1 cellular context compared by ENCODE assay signal in the genomic region with DNA sequence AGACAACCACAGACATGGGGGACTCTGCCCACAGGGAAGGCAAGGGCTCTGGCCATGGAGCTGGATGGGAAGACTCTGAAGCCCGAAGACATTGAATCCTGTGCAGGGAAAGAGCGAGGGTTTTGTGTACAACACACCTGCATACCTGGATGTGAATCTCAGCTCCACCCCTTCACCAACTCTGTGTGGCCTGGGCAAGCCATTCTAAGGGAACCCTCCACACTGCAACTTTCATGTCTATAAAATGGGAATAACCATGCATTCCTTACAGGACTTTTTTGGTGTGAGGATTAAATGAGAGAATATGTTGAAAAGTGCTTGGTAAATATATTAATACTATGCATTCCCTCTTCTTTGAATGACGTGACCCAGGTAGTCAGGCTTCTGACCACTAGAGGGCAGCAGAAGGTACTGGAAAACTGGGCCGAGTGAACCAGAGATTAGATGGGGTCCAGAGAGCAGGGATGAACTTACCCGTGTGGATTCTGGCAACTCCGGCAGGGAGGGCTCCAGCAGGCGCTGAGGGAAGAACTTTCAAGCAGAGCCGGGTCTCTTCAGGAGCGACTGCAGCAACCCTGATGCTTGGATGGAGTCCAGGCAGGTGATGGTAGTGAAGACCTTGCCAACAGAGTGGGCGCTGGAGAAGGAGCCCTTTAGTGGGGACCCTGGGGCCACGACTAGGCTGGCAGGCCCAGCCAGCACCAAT.
TF ChIP-seq lines count a peak whose summit lies in the region.

No MANE protein-coding gene starts in this region.

TF ChIP-seq in K562, 482 proteins besides CTCF, POLR2A, EP300 and RAD21 (continued from another document and continues in another):
- TF ChIP-seq, protein P1, sequence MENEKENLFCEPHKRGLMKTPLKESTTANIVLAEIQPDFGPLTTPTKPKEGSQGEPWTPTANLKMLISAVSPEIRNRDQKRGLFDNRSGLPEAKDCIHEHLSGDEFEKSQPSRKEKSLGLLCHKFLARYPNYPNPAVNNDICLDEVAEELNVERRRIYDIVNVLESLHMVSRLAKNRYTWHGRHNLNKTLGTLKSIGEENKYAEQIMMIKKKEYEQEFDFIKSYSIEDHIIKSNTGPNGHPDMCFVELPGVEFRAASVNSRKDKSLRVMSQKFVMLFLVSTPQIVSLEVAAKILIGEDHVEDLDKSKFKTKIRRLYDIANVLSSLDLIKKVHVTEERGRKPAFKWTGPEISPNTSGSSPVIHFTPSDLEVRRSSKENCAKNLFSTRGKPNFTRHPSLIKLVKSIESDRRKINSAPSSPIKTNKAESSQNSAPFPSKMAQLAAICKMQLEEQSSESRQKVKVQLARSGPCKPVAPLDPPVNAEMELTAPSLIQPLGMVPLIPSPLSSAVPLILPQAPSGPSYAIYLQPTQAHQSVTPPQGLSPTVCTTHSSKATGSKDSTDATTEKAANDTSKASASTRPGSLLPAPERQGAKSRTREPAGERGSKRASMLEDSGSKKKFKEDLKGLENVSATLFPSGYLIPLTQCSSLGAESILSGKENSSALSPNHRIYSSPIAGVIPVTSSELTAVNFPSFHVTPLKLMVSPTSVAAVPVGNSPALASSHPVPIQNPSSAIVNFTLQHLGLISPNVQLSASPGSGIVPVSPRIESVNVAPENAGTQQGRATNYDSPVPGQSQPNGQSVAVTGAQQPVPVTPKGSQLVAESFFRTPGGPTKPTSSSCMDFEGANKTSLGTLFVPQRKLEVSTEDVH (IDR thresholded peaks at IDR 0.05; ENCODE audit: low read depth, partially characterized antibody): no peak
- 0 out of 2 replicates have a peak, but pooled peaks have one; percentile 39 for TF ChIP-seq OTX1 (CRISPR knock-in tag; IDR thresholded peaks at IDR 0.05)
- TF ChIP-seq ZNF57 (CRISPR knock-in tag; IDR thresholded peaks at IDR 0.05): no peak
- no peak for TF ChIP-seq HDAC1 (IDR thresholded peaks at IDR 0.05)
- TF ChIP-seq HLTF (IDR thresholded peaks at IDR 0.05): no peak
- TF ChIP-seq SRSF9 (IDR thresholded peaks at IDR 0.05; ENCODE audit: borderline replicate concordance, low read depth, low read length): no peak
- TF ChIP-seq RBM15 (IDR thresholded peaks at IDR 0.05; ENCODE audit: insufficient read depth, low read length): no peak
- TF ChIP-seq, protein P2, sequence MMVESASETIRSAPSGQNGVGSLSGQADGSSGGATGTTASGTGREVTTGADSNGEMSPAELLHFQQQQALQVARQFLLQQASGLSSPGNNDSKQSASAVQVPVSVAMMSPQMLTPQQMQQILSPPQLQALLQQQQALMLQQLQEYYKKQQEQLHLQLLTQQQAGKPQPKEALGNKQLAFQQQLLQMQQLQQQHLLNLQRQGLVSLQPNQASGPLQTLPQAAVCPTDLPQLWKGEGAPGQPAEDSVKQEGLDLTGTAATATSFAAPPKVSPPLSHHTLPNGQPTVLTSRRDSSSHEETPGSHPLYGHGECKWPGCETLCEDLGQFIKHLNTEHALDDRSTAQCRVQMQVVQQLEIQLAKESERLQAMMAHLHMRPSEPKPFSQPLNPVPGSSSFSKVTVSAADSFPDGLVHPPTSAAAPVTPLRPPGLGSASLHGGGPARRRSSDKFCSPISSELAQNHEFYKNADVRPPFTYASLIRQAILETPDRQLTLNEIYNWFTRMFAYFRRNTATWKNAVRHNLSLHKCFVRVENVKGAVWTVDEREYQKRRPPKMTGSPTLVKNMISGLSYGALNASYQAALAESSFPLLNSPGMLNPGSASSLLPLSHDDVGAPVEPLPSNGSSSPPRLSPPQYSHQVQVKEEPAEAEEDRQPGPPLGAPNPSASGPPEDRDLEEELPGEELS (CRISPR knock-in tag; IDR thresholded peaks at IDR 0.05; ENCODE audit: borderline replicate concordance): no peak
- TF ChIP-seq, protein P3, sequence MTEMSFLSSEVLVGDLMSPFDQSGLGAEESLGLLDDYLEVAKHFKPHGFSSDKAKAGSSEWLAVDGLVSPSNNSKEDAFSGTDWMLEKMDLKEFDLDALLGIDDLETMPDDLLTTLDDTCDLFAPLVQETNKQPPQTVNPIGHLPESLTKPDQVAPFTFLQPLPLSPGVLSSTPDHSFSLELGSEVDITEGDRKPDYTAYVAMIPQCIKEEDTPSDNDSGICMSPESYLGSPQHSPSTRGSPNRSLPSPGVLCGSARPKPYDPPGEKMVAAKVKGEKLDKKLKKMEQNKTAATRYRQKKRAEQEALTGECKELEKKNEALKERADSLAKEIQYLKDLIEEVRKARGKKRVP (CRISPR knock-in tag; IDR thresholded peaks at IDR 0.05): 0 out of 2 replicates have a peak, but pooled peaks have one; percentile 34
- TF ChIP-seq TARDBP (IDR thresholded peaks at IDR 0.05): peak; percentile 38; the same call in 1 of the 2 replicates
- TF ChIP-seq, protein P4, sequence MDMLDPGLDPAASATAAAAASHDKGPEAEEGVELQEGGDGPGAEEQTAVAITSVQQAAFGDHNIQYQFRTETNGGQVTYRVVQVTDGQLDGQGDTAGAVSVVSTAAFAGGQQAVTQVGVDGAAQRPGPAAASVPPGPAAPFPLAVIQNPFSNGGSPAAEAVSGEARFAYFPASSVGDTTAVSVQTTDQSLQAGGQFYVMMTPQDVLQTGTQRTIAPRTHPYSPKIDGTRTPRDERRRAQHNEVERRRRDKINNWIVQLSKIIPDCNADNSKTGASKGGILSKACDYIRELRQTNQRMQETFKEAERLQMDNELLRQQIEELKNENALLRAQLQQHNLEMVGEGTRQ (CRISPR knock-in tag; IDR thresholded peaks at IDR 0.05): no peak
- TF ChIP-seq NCOA2 (IDR thresholded peaks at IDR 0.05; ENCODE audit: partially characterized antibody in 2 of 2): no peak
- TF ChIP-seq, protein P5, sequence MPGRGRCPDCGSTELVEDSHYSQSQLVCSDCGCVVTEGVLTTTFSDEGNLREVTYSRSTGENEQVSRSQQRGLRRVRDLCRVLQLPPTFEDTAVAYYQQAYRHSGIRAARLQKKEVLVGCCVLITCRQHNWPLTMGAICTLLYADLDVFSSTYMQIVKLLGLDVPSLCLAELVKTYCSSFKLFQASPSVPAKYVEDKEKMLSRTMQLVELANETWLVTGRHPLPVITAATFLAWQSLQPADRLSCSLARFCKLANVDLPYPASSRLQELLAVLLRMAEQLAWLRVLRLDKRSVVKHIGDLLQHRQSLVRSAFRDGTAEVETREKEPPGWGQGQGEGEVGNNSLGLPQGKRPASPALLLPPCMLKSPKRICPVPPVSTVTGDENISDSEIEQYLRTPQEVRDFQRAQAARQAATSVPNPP (IDR thresholded peaks at IDR 0.05; ENCODE audit: borderline replicate concordance, insufficient read depth, insufficient read length): no peak
- TF ChIP-seq, protein P6, sequence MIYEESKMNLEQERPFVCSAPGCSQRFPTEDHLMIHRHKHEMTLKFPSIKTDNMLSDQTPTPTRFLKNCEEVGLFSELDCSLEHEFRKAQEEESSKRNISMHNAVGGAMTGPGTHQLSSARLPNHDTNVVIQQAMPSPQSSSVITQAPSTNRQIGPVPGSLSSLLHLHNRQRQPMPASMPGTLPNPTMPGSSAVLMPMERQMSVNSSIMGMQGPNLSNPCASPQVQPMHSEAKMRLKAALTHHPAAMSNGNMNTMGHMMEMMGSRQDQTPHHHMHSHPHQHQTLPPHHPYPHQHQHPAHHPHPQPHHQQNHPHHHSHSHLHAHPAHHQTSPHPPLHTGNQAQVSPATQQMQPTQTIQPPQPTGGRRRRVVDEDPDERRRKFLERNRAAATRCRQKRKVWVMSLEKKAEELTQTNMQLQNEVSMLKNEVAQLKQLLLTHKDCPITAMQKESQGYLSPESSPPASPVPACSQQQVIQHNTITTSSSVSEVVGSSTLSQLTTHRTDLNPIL (CRISPR knock-in tag; IDR thresholded peaks at IDR 0.05): no peak
- TF ChIP-seq, protein P7, sequence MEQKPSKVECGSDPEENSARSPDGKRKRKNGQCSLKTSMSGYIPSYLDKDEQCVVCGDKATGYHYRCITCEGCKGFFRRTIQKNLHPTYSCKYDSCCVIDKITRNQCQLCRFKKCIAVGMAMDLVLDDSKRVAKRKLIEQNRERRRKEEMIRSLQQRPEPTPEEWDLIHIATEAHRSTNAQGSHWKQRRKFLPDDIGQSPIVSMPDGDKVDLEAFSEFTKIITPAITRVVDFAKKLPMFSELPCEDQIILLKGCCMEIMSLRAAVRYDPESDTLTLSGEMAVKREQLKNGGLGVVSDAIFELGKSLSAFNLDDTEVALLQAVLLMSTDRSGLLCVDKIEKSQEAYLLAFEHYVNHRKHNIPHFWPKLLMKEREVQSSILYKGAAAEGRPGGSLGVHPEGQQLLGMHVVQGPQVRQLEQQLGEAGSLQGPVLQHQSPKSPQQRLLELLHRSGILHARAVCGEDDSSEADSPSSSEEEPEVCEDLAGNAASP (IDR thresholded peaks at IDR 0.05): no peak
- 0 out of 2 replicates have a peak, but pooled peaks have one; percentile 16 for TF ChIP-seq SMARCA4 (IDR thresholded peaks at IDR 0.05)
- TF ChIP-seq JUND (IDR thresholded peaks at IDR 0.05; ENCODE audit: borderline replicate concordance, low read depth, low read length): peak; percentile 78
- TF ChIP-seq JUND (tag; IDR thresholded peaks at IDR 0.05; ENCODE audit: borderline replicate concordance, low read depth, low read length): peak; percentile 76; the same call in 2 of the 3 replicates
- no peak for TF ChIP-seq ZNF124 (CRISPR knock-in tag; IDR thresholded peaks at IDR 0.05)
- TF ChIP-seq TBP (optimal IDR thresholded peaks at IDR 0.05; ENCODE audit: low read depth, low read length): no peak
- TF ChIP-seq, protein P8, sequence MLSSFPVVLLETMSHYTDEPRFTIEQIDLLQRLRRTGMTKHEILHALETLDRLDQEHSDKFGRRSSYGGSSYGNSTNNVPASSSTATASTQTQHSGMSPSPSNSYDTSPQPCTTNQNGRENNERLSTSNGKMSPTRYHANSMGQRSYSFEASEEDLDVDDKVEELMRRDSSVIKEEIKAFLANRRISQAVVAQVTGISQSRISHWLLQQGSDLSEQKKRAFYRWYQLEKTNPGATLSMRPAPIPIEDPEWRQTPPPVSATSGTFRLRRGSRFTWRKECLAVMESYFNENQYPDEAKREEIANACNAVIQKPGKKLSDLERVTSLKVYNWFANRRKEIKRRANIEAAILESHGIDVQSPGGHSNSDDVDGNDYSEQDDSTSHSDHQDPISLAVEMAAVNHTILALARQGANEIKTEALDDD (IDR thresholded peaks at IDR 0.05): peak; percentile 21; the same call in 1 of the 2 replicates
- TF ChIP-seq DIDO1 (tag; IDR thresholded peaks at IDR 0.05; ENCODE audit: low read depth): no peak
- peak; percentile 84 for TF ChIP-seq ATF7 (IDR thresholded peaks at IDR 0.05)
- no peak for TF ChIP-seq ZNF23 (CRISPR knock-in tag; IDR thresholded peaks at IDR 0.05)
- TF ChIP-seq IFI16 (CRISPR knock-in tag; IDR thresholded peaks at IDR 0.05): no peak
- TF ChIP-seq MTA2 (IDR thresholded peaks at IDR 0.05; ENCODE audit: low read depth): no peak
- no peak for TF ChIP-seq CEBPG (CRISPR knock-in tag; IDR thresholded peaks at IDR 0.05)
- no peak for TF ChIP-seq CEBPG (tag; conservative IDR thresholded peaks at IDR 0.05 in 1 of 2, IDR thresholded peaks at IDR 0.05 in 1 of 2)
- no peak for TF ChIP-seq MYNN (IDR thresholded peaks at IDR 0.05)
- no peak for TF ChIP-seq MYNN (CRISPR knock-in tag; IDR thresholded peaks at IDR 0.05)
- TF ChIP-seq, protein P9, sequence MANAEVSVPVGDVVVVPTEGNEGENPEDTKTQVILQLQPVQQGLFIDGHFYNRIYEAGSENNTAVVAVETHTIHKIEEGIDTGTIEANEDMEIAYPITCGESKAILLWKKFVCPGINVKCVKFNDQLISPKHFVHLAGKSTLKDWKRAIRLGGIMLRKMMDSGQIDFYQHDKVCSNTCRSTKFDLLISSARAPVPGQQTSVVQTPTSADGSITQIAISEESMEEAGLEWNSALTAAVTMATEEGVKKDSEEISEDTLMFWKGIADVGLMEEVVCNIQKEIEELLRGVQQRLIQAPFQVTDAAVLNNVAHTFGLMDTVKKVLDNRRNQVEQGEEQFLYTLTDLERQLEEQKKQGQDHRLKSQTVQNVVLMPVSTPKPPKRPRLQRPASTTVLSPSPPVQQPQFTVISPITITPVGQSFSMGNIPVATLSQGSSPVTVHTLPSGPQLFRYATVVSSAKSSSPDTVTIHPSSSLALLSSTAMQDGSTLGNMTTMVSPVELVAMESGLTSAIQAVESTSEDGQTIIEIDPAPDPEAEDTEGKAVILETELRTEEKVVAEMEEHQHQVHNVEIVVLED (CRISPR knock-in tag; IDR thresholded peaks at IDR 0.05): no peak
- TF ChIP-seq, protein P10, sequence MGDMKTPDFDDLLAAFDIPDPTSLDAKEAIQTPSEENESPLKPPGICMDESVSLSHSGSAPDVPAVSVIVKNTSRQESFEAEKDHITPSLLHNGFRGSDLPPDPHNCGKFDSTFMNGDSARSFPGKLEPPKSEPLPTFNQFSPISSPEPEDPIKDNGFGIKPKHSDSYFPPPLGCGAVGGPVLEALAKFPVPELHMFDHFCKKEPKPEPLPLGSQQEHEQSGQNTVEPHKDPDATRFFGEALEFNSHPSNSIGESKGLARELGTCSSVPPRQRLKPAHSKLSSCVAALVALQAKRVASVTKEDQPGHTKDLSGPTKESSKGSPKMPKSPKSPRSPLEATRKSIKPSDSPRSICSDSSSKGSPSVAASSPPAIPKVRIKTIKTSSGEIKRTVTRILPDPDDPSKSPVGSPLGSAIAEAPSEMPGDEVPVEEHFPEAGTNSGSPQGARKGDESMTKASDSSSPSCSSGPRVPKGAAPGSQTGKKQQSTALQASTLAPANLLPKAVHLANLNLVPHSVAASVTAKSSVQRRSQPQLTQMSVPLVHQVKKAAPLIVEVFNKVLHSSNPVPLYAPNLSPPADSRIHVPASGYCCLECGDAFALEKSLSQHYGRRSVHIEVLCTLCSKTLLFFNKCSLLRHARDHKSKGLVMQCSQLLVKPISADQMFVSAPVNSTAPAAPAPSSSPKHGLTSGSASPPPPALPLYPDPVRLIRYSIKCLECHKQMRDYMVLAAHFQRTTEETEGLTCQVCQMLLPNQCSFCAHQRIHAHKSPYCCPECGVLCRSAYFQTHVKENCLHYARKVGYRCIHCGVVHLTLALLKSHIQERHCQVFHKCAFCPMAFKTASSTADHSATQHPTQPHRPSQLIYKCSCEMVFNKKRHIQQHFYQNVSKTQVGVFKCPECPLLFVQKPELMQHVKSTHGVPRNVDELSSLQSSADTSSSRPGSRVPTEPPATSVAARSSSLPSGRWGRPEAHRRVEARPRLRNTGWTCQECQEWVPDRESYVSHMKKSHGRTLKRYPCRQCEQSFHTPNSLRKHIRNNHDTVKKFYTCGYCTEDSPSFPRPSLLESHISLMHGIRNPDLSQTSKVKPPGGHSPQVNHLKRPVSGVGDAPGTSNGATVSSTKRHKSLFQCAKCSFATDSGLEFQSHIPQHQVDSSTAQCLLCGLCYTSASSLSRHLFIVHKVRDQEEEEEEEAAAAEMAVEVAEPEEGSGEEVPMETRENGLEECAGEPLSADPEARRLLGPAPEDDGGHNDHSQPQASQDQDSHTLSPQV (IDR thresholded peaks at IDR 0.05): 0 out of 2 replicates have a peak, but pooled peaks have one; percentile 22
- no peak for TF ChIP-seq ETV1 (tag; conservative IDR thresholded peaks at IDR 0.05; ENCODE audit: low read depth)
- no peak for TF ChIP-seq CSDE1 (IDR thresholded peaks at IDR 0.05)
- 0 out of 2 replicates have a peak, but pooled peaks have one; percentile 55 for TF ChIP-seq ELF4 (CRISPR knock-in tag; IDR thresholded peaks at IDR 0.05)
- peak; percentile 60; the same call in 1 of the 2 replicates for TF ChIP-seq ZEB2 (IDR thresholded peaks at IDR 0.05)
- no peak for TF ChIP-seq CHD2 (IDR thresholded peaks at IDR 0.05; ENCODE audit: low read depth, low read length)
- TF ChIP-seq, protein P11, sequence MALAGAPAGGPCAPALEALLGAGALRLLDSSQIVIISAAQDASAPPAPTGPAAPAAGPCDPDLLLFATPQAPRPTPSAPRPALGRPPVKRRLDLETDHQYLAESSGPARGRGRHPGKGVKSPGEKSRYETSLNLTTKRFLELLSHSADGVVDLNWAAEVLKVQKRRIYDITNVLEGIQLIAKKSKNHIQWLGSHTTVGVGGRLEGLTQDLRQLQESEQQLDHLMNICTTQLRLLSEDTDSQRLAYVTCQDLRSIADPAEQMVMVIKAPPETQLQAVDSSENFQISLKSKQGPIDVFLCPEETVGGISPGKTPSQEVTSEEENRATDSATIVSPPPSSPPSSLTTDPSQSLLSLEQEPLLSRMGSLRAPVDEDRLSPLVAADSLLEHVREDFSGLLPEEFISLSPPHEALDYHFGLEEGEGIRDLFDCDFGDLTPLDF (CRISPR knock-in tag; IDR thresholded peaks at IDR 0.05): no peak
- TF ChIP-seq RAD51 (IDR thresholded peaks at IDR 0.05; ENCODE audit: borderline replicate concordance, low read depth): no peak
- TF ChIP-seq BHLHE40 (IDR thresholded peaks at IDR 0.05; ENCODE audit: low read length): peak; percentile 54; the same call in 1 of the 2 replicates
